Comparison of ENCODE assay signal across 17 cellular contexts in the genomic region with DNA sequence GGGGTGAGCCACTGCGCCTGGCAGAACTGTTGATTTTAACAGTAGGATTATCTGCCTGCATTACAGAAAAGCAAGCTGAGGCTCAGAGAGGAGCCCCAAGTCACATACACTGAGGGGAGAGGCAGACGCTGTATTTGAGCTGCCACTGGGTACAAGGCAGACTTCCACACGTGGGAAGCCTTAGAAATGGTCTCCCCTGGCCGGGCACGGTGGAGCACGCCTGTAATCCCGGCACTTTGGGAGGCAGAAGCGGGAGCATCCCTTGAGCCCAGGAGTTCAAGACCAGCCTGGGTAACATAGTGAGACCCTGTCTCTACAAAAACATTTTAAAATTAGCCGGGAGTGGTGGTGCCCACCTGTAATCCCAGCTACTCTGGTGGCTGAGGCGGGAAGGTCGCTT. TPM values are rescaled to one million over a fixed set of nuclear protein-coding genes. Genes with fewer than 3 reads are reported as not detected.
DNase-seq lines count a peak whose midpoint lies in the region; ATAC-seq, FAIRE-seq and TF ChIP-seq lines count a peak whose summit lies in the region.
"Had no signal": no experiment of that assay in that cellular context is flagged by ENCODE, and none has a peak within 500 bp of the region (broad histone marks: within the 10 kb centered on the region; RNA-seq: fewer than 3 reads in every experiment).

No MANE protein-coding gene starts in this region.

- TF ChIP-seq CTCF in HCT116 (IDR thresholded peaks at IDR 0.05 in 2 of 3, conservative IDR thresholded peaks at IDR 0.05 in 1 of 3; ENCODE audit: borderline replicate concordance in 1 of 3, insufficient read depth in 1 of 3, low read depth in 2 of 3, low read length in 2 of 3) (no peak), astrocyte (IDR thresholded peaks at IDR 0.05; ENCODE audit: insufficient read depth, low read depth, low read length) (no peak), nephron progenitor cell (IDR thresholded peaks at IDR 0.05) (no peak), psoas muscle (IDR thresholded peaks at IDR 0.05) (no peak)

- peak overlapping the region; percentile 8 to 81 for H3K4me3 Mint-ChIP-seq in activated T-cell treated with anti-CD3 and anti-CD28 coated beads, Interleukin-2, amount 50 U/mL, for 72 hours
- H3K4me3 Mint-ChIP-seq in astrocyte (ENCODE audit: unreplicated experiment) (peak overlapping the region; percentile 67), nephron progenitor cell (peak overlapping the region; percentile 62)

- no peak for TF ChIP-seq RAD21 in HCT116 (IDR thresholded peaks at IDR 0.05; ENCODE audit: low read depth)

- 90 to 95% (median 91%) methylated on average over 11 of the region's 11 CpGs for WGBS in psoas muscle, 3 donors

- intact Hi-C loops in HCT116 (cut with micrococcal nuclease) (no loop called here), psoas muscle (cut with DNase I) (loop anchor here (5.0 kb wide), 2 partner anchors 35 to 40 kb away; no protein-coding TSS in a partner anchor)

- CTCF ChIA-PET in HCT116 (lab: Charles Lee) = interaction anchor here (0.8 kb wide), 1 partner anchor 109 kb away, joined by 3 read pairs; no protein-coding TSS in a partner anchor

- peak overlapping the region; percentile 90 for H3K4me2 ChIP-seq in HCT116 (ENCODE audit: low read length)
- H3K4me2 ChIP-seq in astrocyte (ENCODE audit: low read length) = no peak overlapping the region

- H3K27ac Mint-ChIP-seq in activated T-cell treated with anti-CD3 and anti-CD28 coated beads, Interleukin-2, amount 50 U/mL, for 72 hours = no peak overlapping the region
- H3K27ac Mint-ChIP-seq in astrocyte (ENCODE audit: unreplicated experiment) (no peak overlapping the region), nephron progenitor cell (no peak overlapping the region)

- no TSS peak for BruUV-seq in HCT116 (replicated peaks; lab: Mats Ljungman, UMichigan)

- H3K4me3 ChIP-seq in HCT116 (replicated peaks in 1 of 2; ENCODE audit: low read depth in 1 of 2, low read length in 2 of 2) (no peak overlapping the region; a peak in 1 of 4 replicates), astrocyte (ENCODE audit: insufficient read depth, low read depth, low read length) (no peak overlapping the region), psoas muscle (no peak overlapping the region)

- H3K79me2 ChIP-seq in HCT116 (ENCODE audit: insufficient read depth, low read length) = no peaks in the 10 kb centered on the region
- no peaks in the 10 kb centered on the region for H3K79me2 ChIP-seq in astrocyte (ENCODE audit: insufficient read depth, low read length)

- H3K27me3 Mint-ChIP-seq in activated T-cell treated with anti-CD3 and anti-CD28 coated beads, Interleukin-2, amount 50 U/mL, for 72 hours (ENCODE audit: low read depth) = peaks cover 7% of the 10 kb centered on the region
- peaks cover 12% of the 10 kb centered on the region for H3K27me3 Mint-ChIP-seq in astrocyte (ENCODE audit: low read depth, unreplicated experiment)
- H3K27me3 Mint-ChIP-seq in nephron progenitor cell (ENCODE audit: low read depth, poor library complexity) = peaks cover 3% of the 10 kb centered on the region

- H3K9me3 Mint-ChIP-seq in activated T-cell treated with anti-CD3 and anti-CD28 coated beads, Interleukin-2, amount 50 U/mL, for 72 hours = no peaks in the 10 kb centered on the region
- H3K9me3 Mint-ChIP-seq in astrocyte (ENCODE audit: unreplicated experiment) (no peaks in the 10 kb centered on the region), nephron progenitor cell (no peaks in the 10 kb centered on the region)

- H4K20me1 ChIP-seq in HCT116 (ENCODE audit: insufficient read depth) (no peaks in the 10 kb centered on the region), astrocyte (ENCODE audit: insufficient read depth, low read length) (no peaks in the 10 kb centered on the region)

- peaks cover 0 to 5% of the 10 kb centered on the region in 2 donors for H3K36me3 Mint-ChIP-seq in activated T-cell treated with anti-CD3 and anti-CD28 coated beads, Interleukin-2, amount 50 U/mL, for 72 hours (ENCODE audit: insufficient read depth in 2 of 2)
- H3K36me3 Mint-ChIP-seq in astrocyte (ENCODE audit: low read depth, unreplicated experiment) (no peaks in the 10 kb centered on the region), nephron progenitor cell (ENCODE audit: low read depth) (no peaks in the 10 kb centered on the region)

- H3K9ac ChIP-seq in HCT116 (ENCODE audit: low read length) (no peak overlapping the region), astrocyte (ENCODE audit: low read length) (no peak overlapping the region)

- POLR2A ChIA-PET in HCT116 (lab: Charles Lee) = no interaction called here

- no peak for FAIRE-seq in astrocyte (lab: Jason Lieb, UNC)
- FAIRE-seq: GM18507 had no signal

- RAD21 ChIA-PET in HCT116 (lab: Charles Lee; ENCODE audit: low non-redundant PET in 1 of 2, low total read pairs in 2 of 2, uncharacterized antibody in 2 of 2, unreplicated experiment in 2 of 2) = no interaction called here

- H3K4me1 ChIP-seq in HCT116 (ENCODE audit: control insufficient read depth in 1 of 2, insufficient read depth in 2 of 2, low read length in 2 of 2) = peaks cover 2 to 18% of the 10 kb centered on the region in 2 experiments; a peak in 3 of 4 replicates
- peaks cover 15% of the 10 kb centered on the region for H3K4me1 ChIP-seq in astrocyte (ENCODE audit: insufficient read depth, low read length)
- H3K4me1 ChIP-seq in psoas muscle = peaks cover 16% of the 10 kb centered on the region

- H3K36me3 ChIP-seq in HCT116 (ENCODE audit: control insufficient read depth in 1 of 2, insufficient read depth in 2 of 2, low read length in 2 of 2) (no peaks in the 10 kb centered on the region), astrocyte (ENCODE audit: insufficient read depth, low read length) (no peaks in the 10 kb centered on the region), psoas muscle (ENCODE audit: insufficient read depth in 1 of 2, low read depth in 1 of 2) (no peaks in the 10 kb centered on the region)
- H3K36me3 ChIP-seq: cardiac muscle cell had no signal

- no peak for TF ChIP-seq POLR2A in HCT116 (IDR thresholded peaks at IDR 0.05; ENCODE audit: borderline replicate concordance, extremely low read depth, insufficient read depth, insufficient read length)

- H3K9me2 ChIP-seq in HCT116 (ENCODE audit: insufficient read depth) = no peaks in the 10 kb centered on the region

- H3K27ac ChIP-seq in HCT116 (ENCODE audit: low read depth, low read length) (no peak overlapping the region), astrocyte (ENCODE audit: low read depth, low read length) (no peak overlapping the region), psoas muscle (no peak overlapping the region)
- H3K27ac ChIP-seq: cardiac muscle cell had no signal

- no peaks in the 10 kb centered on the region for H3K27me3 ChIP-seq in HCT116 (ENCODE audit: insufficient read depth, low read length)
- no peaks in the 10 kb centered on the region for H3K27me3 ChIP-seq in astrocyte (ENCODE audit: insufficient read depth, low read length)
- no peaks in the 10 kb centered on the region for H3K27me3 ChIP-seq in psoas muscle (ENCODE audit: insufficient read depth in 3 of 3, low read length in 2 of 3)

- no peak for DNase-seq in activated T-cell treated with anti-CD3 and anti-CD28 coated beads, Interleukin-2, amount 50 U/mL, for 72 hours
- no peak for DNase-seq in activated T-cell treated with anti-CD3 and anti-CD28 coated beads, Interleukin-2, amount 50 U/mL, for 48 hours
- DNase-seq in HCT116 (ENCODE audit: low read depth, low spot score) (no peak), astrocyte (ENCODE audit: low read depth) (no peak), nephron progenitor cell (no peak), hepatic stellate cell (ENCODE audit: low spot score) (no peak), psoas muscle (no peak), cortex of kidney (lab: John Stamatoyannopoulos, UW) (no peak)
- DNase-seq: activated CD4-positive, alpha-beta T cell treated with anti-CD3 and anti-CD28 coated beads, Interleukin-2, amount 50 U/mL, for 48 hours; effector CD8-positive, alpha-beta T cell; KBM-7; NCI-H1048; NCI-H526; SIG-M5 had no signal

- H3K4me1 Mint-ChIP-seq in activated T-cell treated with anti-CD3 and anti-CD28 coated beads, Interleukin-2, amount 50 U/mL, for 72 hours (ENCODE audit: low read depth) = no peaks in the 10 kb centered on the region
- peaks cover 1% of the 10 kb centered on the region for H3K4me1 Mint-ChIP-seq in astrocyte (ENCODE audit: low read depth, unreplicated experiment)
- peaks cover 29% of the 10 kb centered on the region for H3K4me1 Mint-ChIP-seq in nephron progenitor cell

- H2AFZ ChIP-seq in HCT116 (ENCODE audit: low read depth, low read length, poor library complexity, severe bottlenecking) (no peak overlapping the region), astrocyte (ENCODE audit: low read depth, low read length) (no peak overlapping the region)

- ATAC-seq in activated T-cell treated with anti-CD3 and anti-CD28 coated beads, Interleukin-2, amount 50 U/mL, for 72 hours (replicated peaks in 1 of 2) = no peak
- ATAC-seq in HCT116 = no peak
- ATAC-seq in psoas muscle = no peak

- H3K9me3 ChIP-seq in HCT116 (ENCODE audit: control insufficient read depth in 1 of 2, insufficient read depth in 1 of 2, low read depth in 1 of 2, low read length in 2 of 2) (no peaks in the 10 kb centered on the region), astrocyte (ENCODE audit: insufficient read depth, low read depth, low read length) (peaks cover 4% of the 10 kb centered on the region), psoas muscle (no peaks in the 10 kb centered on the region)

TF ChIP-seq in HCT116, 20 proteins besides CTCF, POLR2A, EP300 and RAD21 (continues in another document):
- TF ChIP-seq JUND (IDR thresholded peaks at IDR 0.05) = no peak
- TF ChIP-seq SRF (IDR thresholded peaks at IDR 0.05; ENCODE audit: low read depth) = no peak
- TF ChIP-seq SIN3A (IDR thresholded peaks at IDR 0.05; ENCODE audit: low read depth) = no peak
- TF ChIP-seq TCF7L2 (IDR thresholded peaks at IDR 0.05; ENCODE audit: borderline replicate concordance, extremely low read depth, insufficient read depth, insufficient read length) = no peak
- TF ChIP-seq YY1 (IDR thresholded peaks at IDR 0.05; ENCODE audit: extremely low read depth, insufficient replicate concordance, low read depth, low read length) = no peak
- TF ChIP-seq FOSL1 (IDR thresholded peaks at IDR 0.05; ENCODE audit: low read depth) = no peak
- TF ChIP-seq EGR1 (IDR thresholded peaks at IDR 0.05; ENCODE audit: low read depth) = no peak
- TF ChIP-seq POLR2AphosphoS5 (IDR thresholded peaks at IDR 0.05; ENCODE audit: low read depth, low read length) = no peak
- TF ChIP-seq CEBPB (IDR thresholded peaks at IDR 0.05; ENCODE audit: low read depth) = no peak
- TF ChIP-seq ZNF274 (IDR thresholded peaks at IDR 0.05; ENCODE audit: low read depth, low read length) = no peak
- TF ChIP-seq, protein P1, sequence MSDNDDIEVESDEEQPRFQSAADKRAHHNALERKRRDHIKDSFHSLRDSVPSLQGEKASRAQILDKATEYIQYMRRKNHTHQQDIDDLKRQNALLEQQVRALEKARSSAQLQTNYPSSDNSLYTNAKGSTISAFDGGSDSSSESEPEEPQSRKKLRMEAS (IDR thresholded peaks at IDR 0.05) = no peak

RNA-seq across cellular contexts. Expression of a gene that starts 0.9 kb away (rescaled TPM):
- total RNA-seq in activated T-cell treated with anti-CD3 and anti-CD28 coated beads, Interleukin-2, amount 50 U/mL, for 72 hours = under 1 TPM; 0.14 to 0.29 TPM
- total RNA-seq in HCT116 (2021; ENCODE audit: unreplicated experiment) (0.32 TPM), astrocyte (1.5 and 1.7 TPM in 2 replicates), psoas muscle (10 to 100 TPM in 2 of 4 donors, 1 to 10 TPM in 2; 4.0 to 10.7 (median 7.5) TPM)
- polyA plus RNA-seq in HCT116 (2012) = 0.36 and 0.37 TPM in 2 replicates
- 10 to 100 TPM in 2 of 3 donors, 1 to 10 TPM in 1; 10.0 to 20.9 (median 19.1) TPM for polyA plus RNA-seq in psoas muscle
- total RNA-seq: OCI-LY7 had no signal
